In the genomic region with DNA sequence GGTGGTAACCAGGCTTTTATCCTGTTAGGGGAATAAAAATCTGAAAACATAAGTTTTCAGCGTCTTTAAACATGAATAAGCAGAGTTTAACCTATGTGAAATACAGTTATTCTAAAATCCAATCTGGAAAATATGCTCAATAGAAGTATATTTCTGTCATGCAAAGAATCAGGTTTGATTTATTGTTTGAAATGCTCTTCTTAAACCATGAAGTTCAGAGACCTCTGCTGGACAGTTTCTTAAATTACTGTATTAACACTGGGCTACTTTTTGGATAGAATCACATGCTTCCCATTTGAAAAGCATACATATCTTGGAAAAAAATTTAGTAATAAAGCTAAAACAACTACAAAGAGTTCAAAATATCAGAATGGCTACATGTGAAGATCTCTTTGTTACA, we compare ENCODE assay signal across 1 cellular context.
TF ChIP-seq lines count a peak whose summit lies in the region.

No MANE protein-coding gene starts in this region.

TF ChIP-seq in liver, 16 proteins besides CTCF, POLR2A, EP300 and RAD21 (continued from another document):
- TF ChIP-seq, protein P1, sequence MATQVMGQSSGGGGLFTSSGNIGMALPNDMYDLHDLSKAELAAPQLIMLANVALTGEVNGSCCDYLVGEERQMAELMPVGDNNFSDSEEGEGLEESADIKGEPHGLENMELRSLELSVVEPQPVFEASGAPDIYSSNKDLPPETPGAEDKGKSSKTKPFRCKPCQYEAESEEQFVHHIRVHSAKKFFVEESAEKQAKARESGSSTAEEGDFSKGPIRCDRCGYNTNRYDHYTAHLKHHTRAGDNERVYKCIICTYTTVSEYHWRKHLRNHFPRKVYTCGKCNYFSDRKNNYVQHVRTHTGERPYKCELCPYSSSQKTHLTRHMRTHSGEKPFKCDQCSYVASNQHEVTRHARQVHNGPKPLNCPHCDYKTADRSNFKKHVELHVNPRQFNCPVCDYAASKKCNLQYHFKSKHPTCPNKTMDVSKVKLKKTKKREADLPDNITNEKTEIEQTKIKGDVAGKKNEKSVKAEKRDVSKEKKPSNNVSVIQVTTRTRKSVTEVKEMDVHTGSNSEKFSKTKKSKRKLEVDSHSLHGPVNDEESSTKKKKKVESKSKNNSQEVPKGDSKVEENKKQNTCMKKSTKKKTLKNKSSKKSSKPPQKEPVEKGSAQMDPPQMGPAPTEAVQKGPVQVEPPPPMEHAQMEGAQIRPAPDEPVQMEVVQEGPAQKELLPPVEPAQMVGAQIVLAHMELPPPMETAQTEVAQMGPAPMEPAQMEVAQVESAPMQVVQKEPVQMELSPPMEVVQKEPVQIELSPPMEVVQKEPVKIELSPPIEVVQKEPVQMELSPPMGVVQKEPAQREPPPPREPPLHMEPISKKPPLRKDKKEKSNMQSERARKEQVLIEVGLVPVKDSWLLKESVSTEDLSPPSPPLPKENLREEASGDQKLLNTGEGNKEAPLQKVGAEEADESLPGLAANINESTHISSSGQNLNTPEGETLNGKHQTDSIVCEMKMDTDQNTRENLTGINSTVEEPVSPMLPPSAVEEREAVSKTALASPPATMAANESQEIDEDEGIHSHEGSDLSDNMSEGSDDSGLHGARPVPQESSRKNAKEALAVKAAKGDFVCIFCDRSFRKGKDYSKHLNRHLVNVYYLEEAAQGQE (IDR thresholded peaks at IDR 0.05): no peak
- TF ChIP-seq TAF1 (conservative IDR thresholded peaks at IDR 0.05): no peak
- TF ChIP-seq, protein P2, sequence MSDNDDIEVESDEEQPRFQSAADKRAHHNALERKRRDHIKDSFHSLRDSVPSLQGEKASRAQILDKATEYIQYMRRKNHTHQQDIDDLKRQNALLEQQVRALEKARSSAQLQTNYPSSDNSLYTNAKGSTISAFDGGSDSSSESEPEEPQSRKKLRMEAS (IDR thresholded peaks at IDR 0.05): no peak
